Comparison of ENCODE assay signal across 1 cellular context in genomic region chr3:113712129-113712528, GRCh38.
TF ChIP-seq lines count a peak whose summit lies in the region.

No MANE protein-coding gene starts in this region.

TF ChIP-seq in endothelial cell of umbilical vein, 7 proteins besides CTCF, POLR2A, EP300 and RAD21:
- TF ChIP-seq, protein P1, sequence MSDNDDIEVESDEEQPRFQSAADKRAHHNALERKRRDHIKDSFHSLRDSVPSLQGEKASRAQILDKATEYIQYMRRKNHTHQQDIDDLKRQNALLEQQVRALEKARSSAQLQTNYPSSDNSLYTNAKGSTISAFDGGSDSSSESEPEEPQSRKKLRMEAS (IDR thresholded peaks at IDR 0.05; ENCODE audit: insufficient read depth, insufficient read length): no peak
- TF ChIP-seq JUN (IDR thresholded peaks at IDR 0.05; ENCODE audit: borderline replicate concordance, insufficient read depth, insufficient read length, low read depth) (no peak), POLR2AphosphoS5 (IDR thresholded peaks at IDR 0.05; ENCODE audit: insufficient read depth, low read depth, low read length) (no peak), EZH2 (IDR thresholded peaks at IDR 0.05; ENCODE audit: borderline replicate concordance, low read depth, low read length, severe bottlenecking) (no peak), MYC (IDR thresholded peaks at IDR 0.05; ENCODE audit: low read depth, low read length) (no peak), GATA2 (IDR thresholded peaks at IDR 0.05; ENCODE audit: insufficient read depth, insufficient read length, low read depth, low read length) (no peak), FOS (IDR thresholded peaks at IDR 0.05; ENCODE audit: borderline replicate concordance, insufficient read depth, low read length) (no peak)
